In the genomic region with DNA sequence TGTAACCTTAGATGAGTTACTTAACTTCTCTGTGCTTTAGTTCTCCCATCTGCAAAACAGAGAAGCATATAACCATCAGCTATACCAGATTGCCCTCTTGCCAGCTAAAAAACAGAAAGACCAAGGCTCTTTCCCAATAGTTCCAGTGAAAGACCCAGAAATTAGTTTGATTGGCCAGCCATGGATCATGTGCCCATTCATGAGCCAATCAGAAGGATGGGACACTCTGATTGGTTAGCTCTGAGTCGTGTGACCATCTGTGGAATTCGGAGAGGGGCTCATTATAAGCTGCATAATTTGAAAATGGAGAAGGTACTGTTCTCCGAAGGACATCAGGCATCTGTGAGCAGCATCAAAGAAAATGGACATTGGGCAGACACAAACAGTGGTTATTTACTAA, we compare ENCODE assay signal across 17 cellular contexts.
DNase-seq lines count a peak whose midpoint lies in the region; ATAC-seq and TF ChIP-seq lines count a peak whose summit lies in the region.
"Had no signal": no experiment of that assay in that cellular context is flagged by ENCODE, and none has a peak within 500 bp of the region (broad histone marks: within the 10 kb centered on the region; RNA-seq: fewer than 3 reads in every experiment).

No MANE protein-coding gene starts in this region.

- no peaks in the 10 kb centered on the region for H3K9me1 ChIP-seq in IMR-90 (ENCODE audit: insufficient read depth, low read length)

- H3K36me3 ChIP-seq in IMR-90 (ENCODE audit: control insufficient read depth, insufficient read depth, low read length) (no peaks in the 10 kb centered on the region), esophagus muscularis mucosa (no peaks in the 10 kb centered on the region), testis (ENCODE audit: low read depth, missing control alignments) (no peaks in the 10 kb centered on the region)

- POLR2A ChIA-PET in IMR-90 (lab: Charles Lee; ENCODE audit: unreplicated experiment), result no interaction called here

- H3K56ac ChIP-seq in IMR-90 (ENCODE audit: extremely low read depth, insufficient read depth, low read length), result no peak overlapping the region

- BruUV-seq in IMR-90 (replicated peaks; lab: Mats Ljungman, UMichigan), result no TSS peak

- TF ChIP-seq RAD21 in IMR-90 (IDR thresholded peaks at IDR 0.05; ENCODE audit: low read length), result no peak

- no peak overlapping the region for H3K4me3 ChIP-seq in IMR-90 (ENCODE audit: insufficient read depth, low read depth, low read length)
- H3K4me3 ChIP-seq in esophagus muscularis mucosa, result no peak overlapping the region
- H3K4me3 ChIP-seq in testis, result no peak overlapping the region
- H3K4me3 ChIP-seq: GM12878 had no signal

- no peak for DNase-seq in IMR-90
- DNase-seq in NAMALWA (ENCODE audit: low spot score), result peak; percentile 23
- peak; percentile 60 for DNase-seq in esophagus muscularis mucosa (ENCODE audit: extremely low spot score)
- DNase-seq in testis, result peak; percentile 56
- DNase-seq: C1 segment of cervical spinal cord; CD4-positive, CD25-positive, alpha-beta regulatory T cell; CD8-positive, alpha-beta memory T cell; DMS 273 treated with DMSO at 0.1 percent for 48 hours; DMS79; EL; GDM1; GOT3; HCEC 1CT had no signal

- H3K27ac ChIP-seq in IMR-90 (ENCODE audit: insufficient read depth, low read length) (no peak overlapping the region), esophagus muscularis mucosa (replicated peaks in 1 of 4) (no peak overlapping the region), testis (no peak overlapping the region)

- TF ChIP-seq CTCF in IMR-90 (conservative IDR thresholded peaks at IDR 0.05; ENCODE audit: low read depth, low read length) (no peak), esophagus muscularis mucosa (IDR thresholded peaks at IDR 0.05) (no peak), testis (IDR thresholded peaks at IDR 0.05) (no peak)

- H3K9me3 ChIP-seq in IMR-90 (ENCODE audit: control insufficient read depth, insufficient read depth, low read length) (no peaks in the 10 kb centered on the region), esophagus muscularis mucosa (no peaks in the 10 kb centered on the region), testis (no peaks in the 10 kb centered on the region)

- no peak overlapping the region for H2BK20ac ChIP-seq in IMR-90 (ENCODE audit: low read depth, low read length)

- no peak overlapping the region for H3K4ac ChIP-seq in IMR-90 (ENCODE audit: low read depth, low read length)

- H3K27me3 ChIP-seq in IMR-90 (ENCODE audit: control insufficient read depth, insufficient read depth, low read length) (peaks cover 2% of the 10 kb centered on the region; the same call in 1 of the 2 replicates), esophagus muscularis mucosa (no peaks in the 10 kb centered on the region), testis (no peaks in the 10 kb centered on the region)

- H4K5ac ChIP-seq in IMR-90 (ENCODE audit: low read depth, low read length), result no peak overlapping the region

- CTCF ChIA-PET in IMR-90 (lab: Yijun Ruan, JAX), result no interaction called here

- TF ChIP-seq EP300 in esophagus muscularis mucosa (IDR thresholded peaks at IDR 0.05), result no peak

- WGBS in IMR-90 (ENCODE audit: extremely low coverage in 2 of 2, insufficient read length in 1 of 2), 2 experiments, result no CpG with 5 or more reads among the region's 3 CpGs
- WGBS in esophagus muscularis mucosa, result 74% methylated on average over 3 of the region's 3 CpGs
- WGBS in testis, 2 donors, result 58 to 72% methylated on average over 3 of the region's 3 CpGs

- H2BK15ac ChIP-seq in IMR-90 (ENCODE audit: low read depth, low read length), result no peak overlapping the region

- intact Hi-C loops in IMR-90 (cut with micrococcal nuclease), result no loop called here
- intact Hi-C loops in esophagus muscularis mucosa (cut with DNase I), result no loop called here
- intact Hi-C loops in testis (cut with DNase I; ENCODE audit: low total_unique reads), result no loop called here

- no peaks in the 10 kb centered on the region for H4K20me1 ChIP-seq in IMR-90 (ENCODE audit: insufficient read depth, low read length)

- H4K8ac ChIP-seq in IMR-90 (ENCODE audit: low read depth in 2 of 2, low read length in 2 of 2), result no peak overlapping the region

- no peak overlapping the region for H2AK5ac ChIP-seq in IMR-90 (ENCODE audit: low read depth, low read length)

- in situ Hi-C loops in IMR-90 (cut with MboI; ENCODE audit: low sequenced_read_pairs), result no loop called here

- H3K9ac ChIP-seq in IMR-90 (ENCODE audit: low read depth, low read length), result no peak overlapping the region

- no peak overlapping the region for H4K91ac ChIP-seq in IMR-90 (ENCODE audit: insufficient read depth, low read depth, low read length)

- H3K4me1 ChIP-seq in IMR-90 (ENCODE audit: control insufficient read depth, insufficient read depth, low read length) (no peaks in the 10 kb centered on the region), esophagus muscularis mucosa (no peaks in the 10 kb centered on the region), testis (no peaks in the 10 kb centered on the region)

- ATAC-seq in IMR-90 (ENCODE audit: low read depth), result no peak
- ATAC-seq in GM19395 (IDR thresholded peaks at IDR 0.05; ENCODE audit: unreplicated experiment), result no peak
- ATAC-seq in GM18861 (IDR thresholded peaks at IDR 0.05; ENCODE audit: unreplicated experiment), result no peak
- no peak for ATAC-seq in activated CD4-positive, CD25-positive, alpha-beta regulatory T cell treated with anti-CD3 and anti-CD28 coated beads, Interleukin-2, amount 50 U/mL, for 24 hours
- ATAC-seq: GM12878 had no signal

- TF ChIP-seq POLR2A in IMR-90 (IDR thresholded peaks at IDR 0.05; ENCODE audit: low read depth, low read length) (no peak), esophagus muscularis mucosa (IDR thresholded peaks at IDR 0.05; ENCODE audit: low read depth) (no peak), testis (IDR thresholded peaks at IDR 0.05) (no peak)

- H2BK5ac ChIP-seq in IMR-90 (ENCODE audit: low read depth, low read length, poor library complexity, severe bottlenecking), result no peak overlapping the region

- H3K23ac ChIP-seq in IMR-90 (ENCODE audit: low read depth, low read length), result no peak overlapping the region

- no peak overlapping the region for H2AK9ac ChIP-seq in IMR-90 (replicated peaks; ENCODE audit: low read depth, low read length, poor library complexity)

- no peak overlapping the region for H2BK120ac ChIP-seq in IMR-90 (ENCODE audit: low read depth, low read length)

- dilution Hi-C loops in IMR-90 (cut with HindIII; ENCODE audit: low sequenced_read_pairs, unreplicated experiment), result no loop called here

- H3K4me2 ChIP-seq in IMR-90 (ENCODE audit: low read depth, low read length), result no peak overlapping the region

- no peak overlapping the region for H3K18ac ChIP-seq in IMR-90 (ENCODE audit: low read depth, low read length)

- H2AFZ ChIP-seq in IMR-90 (replicated peaks; ENCODE audit: low read length, poor library complexity), result no peak overlapping the region

- no peak overlapping the region for H3K14ac ChIP-seq in IMR-90 (replicated peaks; ENCODE audit: low read depth, low read length)

- H3K79me1 ChIP-seq in IMR-90 (ENCODE audit: low read depth in 1 of 2, low read length in 2 of 2), result no peaks in the 10 kb centered on the region

TF ChIP-seq in IMR-90, 13 proteins besides CTCF, POLR2A, EP300 and RAD21:
- no peak for TF ChIP-seq BHLHE40 (IDR thresholded peaks at IDR 0.05; ENCODE audit: low read depth, low read length)
- TF ChIP-seq, protein P1, sequence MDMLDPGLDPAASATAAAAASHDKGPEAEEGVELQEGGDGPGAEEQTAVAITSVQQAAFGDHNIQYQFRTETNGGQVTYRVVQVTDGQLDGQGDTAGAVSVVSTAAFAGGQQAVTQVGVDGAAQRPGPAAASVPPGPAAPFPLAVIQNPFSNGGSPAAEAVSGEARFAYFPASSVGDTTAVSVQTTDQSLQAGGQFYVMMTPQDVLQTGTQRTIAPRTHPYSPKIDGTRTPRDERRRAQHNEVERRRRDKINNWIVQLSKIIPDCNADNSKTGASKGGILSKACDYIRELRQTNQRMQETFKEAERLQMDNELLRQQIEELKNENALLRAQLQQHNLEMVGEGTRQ (IDR thresholded peaks at IDR 0.05; ENCODE audit: low read depth, low read length), result 0 out of 2 replicates have a peak, but pooled peaks have one; percentile 12
